ENCODE assay signal across 1 cellular context in the genomic region with DNA sequence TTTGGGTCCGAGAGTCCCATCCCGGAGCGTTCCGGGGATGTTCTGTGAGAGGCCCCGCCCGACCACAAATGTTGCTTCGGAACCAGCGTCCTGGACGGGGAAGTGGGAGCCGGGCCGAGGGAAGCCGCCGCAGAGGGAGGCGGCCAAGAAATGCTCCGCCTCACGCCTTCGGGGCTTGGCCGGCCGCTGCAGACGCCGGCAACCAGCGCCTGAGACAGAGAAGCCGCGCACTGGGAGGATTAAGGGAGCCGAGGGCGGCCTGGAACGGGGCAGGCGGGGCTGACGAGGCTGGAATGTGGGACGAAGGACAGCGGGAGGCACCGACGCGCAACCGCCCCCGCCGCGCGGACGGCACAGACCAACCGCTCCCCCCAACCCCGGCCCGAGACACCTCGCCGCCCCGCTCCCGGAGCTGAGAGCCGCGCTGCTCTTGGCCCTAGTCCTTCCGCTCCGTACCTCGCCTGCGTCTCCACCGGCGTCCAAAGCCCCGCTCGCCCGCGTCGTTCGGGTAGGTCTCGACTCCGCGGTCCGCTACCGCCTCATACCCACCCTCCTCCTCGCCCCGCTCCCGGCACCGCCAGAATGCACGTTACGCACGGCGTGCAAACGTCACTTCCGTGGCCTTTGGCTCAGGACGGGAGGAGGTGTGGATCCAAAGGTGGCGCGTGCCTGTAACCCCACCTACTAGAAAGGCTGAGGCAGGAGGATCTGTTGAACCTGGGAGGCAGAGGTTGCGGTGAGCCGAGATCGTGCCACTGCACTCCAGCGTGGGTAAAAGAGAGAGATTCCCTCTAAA.
A peak's percentile ranks its signal among the peaks of the same experiment; 100 is the strongest.
TF ChIP-seq lines count a peak whose summit lies in the region.

No MANE protein-coding gene starts in this region.

TF ChIP-seq in K562, 482 proteins besides CTCF, POLR2A, EP300 and RAD21 (continued from another document and continues in another):
- TF ChIP-seq, protein P1, sequence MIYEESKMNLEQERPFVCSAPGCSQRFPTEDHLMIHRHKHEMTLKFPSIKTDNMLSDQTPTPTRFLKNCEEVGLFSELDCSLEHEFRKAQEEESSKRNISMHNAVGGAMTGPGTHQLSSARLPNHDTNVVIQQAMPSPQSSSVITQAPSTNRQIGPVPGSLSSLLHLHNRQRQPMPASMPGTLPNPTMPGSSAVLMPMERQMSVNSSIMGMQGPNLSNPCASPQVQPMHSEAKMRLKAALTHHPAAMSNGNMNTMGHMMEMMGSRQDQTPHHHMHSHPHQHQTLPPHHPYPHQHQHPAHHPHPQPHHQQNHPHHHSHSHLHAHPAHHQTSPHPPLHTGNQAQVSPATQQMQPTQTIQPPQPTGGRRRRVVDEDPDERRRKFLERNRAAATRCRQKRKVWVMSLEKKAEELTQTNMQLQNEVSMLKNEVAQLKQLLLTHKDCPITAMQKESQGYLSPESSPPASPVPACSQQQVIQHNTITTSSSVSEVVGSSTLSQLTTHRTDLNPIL (CRISPR knock-in tag; IDR thresholded peaks at IDR 0.05) = no peak
- TF ChIP-seq RERE (CRISPR knock-in tag; IDR thresholded peaks at IDR 0.05; ENCODE audit: borderline replicate concordance) = no peak
- TF ChIP-seq SRSF9 (IDR thresholded peaks at IDR 0.05; ENCODE audit: borderline replicate concordance, low read depth, low read length) = no peak
- peak; percentile 89 for TF ChIP-seq BRD9 (IDR thresholded peaks at IDR 0.05; ENCODE audit: low read depth, partially characterized antibody)
- TF ChIP-seq NFE2 (IDR thresholded peaks at IDR 0.05; ENCODE audit: low read depth) = no peak
- no peak for TF ChIP-seq NR2F6 (CRISPR knock-in tag; IDR thresholded peaks at IDR 0.05)
- no peak for TF ChIP-seq SNIP1 (IDR thresholded peaks at IDR 0.05; ENCODE audit: low read depth)
- TF ChIP-seq EWSR1 (IDR thresholded peaks at IDR 0.05; ENCODE audit: borderline replicate concordance, low read depth, partially characterized antibody) = no peak
- TF ChIP-seq, protein P2, sequence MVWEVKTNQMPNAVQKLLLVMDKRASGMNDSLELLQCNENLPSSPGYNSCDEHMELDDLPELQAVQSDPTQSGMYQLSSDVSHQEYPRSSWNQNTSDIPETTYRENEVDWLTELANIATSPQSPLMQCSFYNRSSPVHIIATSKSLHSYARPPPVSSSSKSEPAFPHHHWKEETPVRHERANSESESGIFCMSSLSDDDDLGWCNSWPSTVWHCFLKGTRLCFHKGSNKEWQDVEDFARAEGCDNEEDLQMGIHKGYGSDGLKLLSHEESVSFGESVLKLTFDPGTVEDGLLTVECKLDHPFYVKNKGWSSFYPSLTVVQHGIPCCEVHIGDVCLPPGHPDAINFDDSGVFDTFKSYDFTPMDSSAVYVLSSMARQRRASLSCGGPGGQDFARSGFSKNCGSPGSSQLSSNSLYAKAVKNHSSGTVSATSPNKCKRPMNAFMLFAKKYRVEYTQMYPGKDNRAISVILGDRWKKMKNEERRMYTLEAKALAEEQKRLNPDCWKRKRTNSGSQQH (CRISPR knock-in tag; IDR thresholded peaks at IDR 0.05) = 0 out of 2 replicates have a peak, but pooled peaks have one; percentile 57
- TF ChIP-seq, protein P3, sequence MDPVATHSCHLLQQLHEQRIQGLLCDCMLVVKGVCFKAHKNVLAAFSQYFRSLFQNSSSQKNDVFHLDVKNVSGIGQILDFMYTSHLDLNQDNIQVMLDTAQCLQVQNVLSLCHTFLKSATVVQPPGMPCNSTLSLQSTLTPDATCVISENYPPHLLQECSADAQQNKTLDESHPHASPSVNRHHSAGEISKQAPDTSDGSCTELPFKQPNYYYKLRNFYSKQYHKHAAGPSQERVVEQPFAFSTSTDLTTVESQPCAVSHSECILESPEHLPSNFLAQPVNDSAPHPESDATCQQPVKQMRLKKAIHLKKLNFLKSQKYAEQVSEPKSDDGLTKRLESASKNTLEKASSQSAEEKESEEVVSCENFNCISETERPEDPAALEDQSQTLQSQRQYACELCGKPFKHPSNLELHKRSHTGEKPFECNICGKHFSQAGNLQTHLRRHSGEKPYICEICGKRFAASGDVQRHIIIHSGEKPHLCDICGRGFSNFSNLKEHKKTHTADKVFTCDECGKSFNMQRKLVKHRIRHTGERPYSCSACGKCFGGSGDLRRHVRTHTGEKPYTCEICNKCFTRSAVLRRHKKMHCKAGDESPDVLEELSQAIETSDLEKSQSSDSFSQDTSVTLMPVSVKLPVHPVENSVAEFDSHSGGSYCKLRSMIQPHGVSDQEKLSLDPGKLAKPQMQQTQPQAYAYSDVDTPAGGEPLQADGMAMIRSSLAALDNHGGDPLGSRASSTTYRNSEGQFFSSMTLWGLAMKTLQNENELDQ (CRISPR knock-in tag; IDR thresholded peaks at IDR 0.05; ENCODE audit: borderline replicate concordance) = no peak
- no peak for TF ChIP-seq FOXJ3 (CRISPR knock-in tag; IDR thresholded peaks at IDR 0.05)
- no peak for TF ChIP-seq ELK1 (CRISPR knock-in tag; IDR thresholded peaks at IDR 0.05)
- TF ChIP-seq, protein P4, sequence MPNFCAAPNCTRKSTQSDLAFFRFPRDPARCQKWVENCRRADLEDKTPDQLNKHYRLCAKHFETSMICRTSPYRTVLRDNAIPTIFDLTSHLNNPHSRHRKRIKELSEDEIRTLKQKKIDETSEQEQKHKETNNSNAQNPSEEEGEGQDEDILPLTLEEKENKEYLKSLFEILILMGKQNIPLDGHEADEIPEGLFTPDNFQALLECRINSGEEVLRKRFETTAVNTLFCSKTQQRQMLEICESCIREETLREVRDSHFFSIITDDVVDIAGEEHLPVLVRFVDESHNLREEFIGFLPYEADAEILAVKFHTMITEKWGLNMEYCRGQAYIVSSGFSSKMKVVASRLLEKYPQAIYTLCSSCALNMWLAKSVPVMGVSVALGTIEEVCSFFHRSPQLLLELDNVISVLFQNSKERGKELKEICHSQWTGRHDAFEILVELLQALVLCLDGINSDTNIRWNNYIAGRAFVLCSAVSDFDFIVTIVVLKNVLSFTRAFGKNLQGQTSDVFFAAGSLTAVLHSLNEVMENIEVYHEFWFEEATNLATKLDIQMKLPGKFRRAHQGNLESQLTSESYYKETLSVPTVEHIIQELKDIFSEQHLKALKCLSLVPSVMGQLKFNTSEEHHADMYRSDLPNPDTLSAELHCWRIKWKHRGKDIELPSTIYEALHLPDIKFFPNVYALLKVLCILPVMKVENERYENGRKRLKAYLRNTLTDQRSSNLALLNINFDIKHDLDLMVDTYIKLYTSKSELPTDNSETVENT (CRISPR knock-in tag; IDR thresholded peaks at IDR 0.05) = peak; percentile 78
- no peak for TF ChIP-seq ZMIZ1 (IDR thresholded peaks at IDR 0.05; ENCODE audit: low read depth in 2 of 2, low read length in 2 of 2)
- no peak for TF ChIP-seq ZNF224 (CRISPR knock-in tag; IDR thresholded peaks at IDR 0.05)
- no peak for TF ChIP-seq RBM22 (IDR thresholded peaks at IDR 0.05; ENCODE audit: low read depth, low read length, poor library complexity, severe bottlenecking)
- no peak for TF ChIP-seq ZNF395 (CRISPR knock-in tag; IDR thresholded peaks at IDR 0.05)
- no peak for TF ChIP-seq CSDE1 (IDR thresholded peaks at IDR 0.05)
- TF ChIP-seq, protein P5, sequence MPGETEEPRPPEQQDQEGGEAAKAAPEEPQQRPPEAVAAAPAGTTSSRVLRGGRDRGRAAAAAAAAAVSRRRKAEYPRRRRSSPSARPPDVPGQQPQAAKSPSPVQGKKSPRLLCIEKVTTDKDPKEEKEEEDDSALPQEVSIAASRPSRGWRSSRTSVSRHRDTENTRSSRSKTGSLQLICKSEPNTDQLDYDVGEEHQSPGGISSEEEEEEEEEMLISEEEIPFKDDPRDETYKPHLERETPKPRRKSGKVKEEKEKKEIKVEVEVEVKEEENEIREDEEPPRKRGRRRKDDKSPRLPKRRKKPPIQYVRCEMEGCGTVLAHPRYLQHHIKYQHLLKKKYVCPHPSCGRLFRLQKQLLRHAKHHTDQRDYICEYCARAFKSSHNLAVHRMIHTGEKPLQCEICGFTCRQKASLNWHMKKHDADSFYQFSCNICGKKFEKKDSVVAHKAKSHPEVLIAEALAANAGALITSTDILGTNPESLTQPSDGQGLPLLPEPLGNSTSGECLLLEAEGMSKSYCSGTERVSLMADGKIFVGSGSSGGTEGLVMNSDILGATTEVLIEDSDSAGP (CRISPR knock-in tag; IDR thresholded peaks at IDR 0.05) = no peak
- TF ChIP-seq SP2 (IDR thresholded peaks at IDR 0.05; ENCODE audit: extremely low read depth, low read depth, low read length, poor library complexity, severe bottlenecking) = no peak
- TF ChIP-seq ZBED1 (IDR thresholded peaks at IDR 0.05) = peak; percentile 32; the same call in 1 of the 2 replicates
- TF ChIP-seq, protein P6, sequence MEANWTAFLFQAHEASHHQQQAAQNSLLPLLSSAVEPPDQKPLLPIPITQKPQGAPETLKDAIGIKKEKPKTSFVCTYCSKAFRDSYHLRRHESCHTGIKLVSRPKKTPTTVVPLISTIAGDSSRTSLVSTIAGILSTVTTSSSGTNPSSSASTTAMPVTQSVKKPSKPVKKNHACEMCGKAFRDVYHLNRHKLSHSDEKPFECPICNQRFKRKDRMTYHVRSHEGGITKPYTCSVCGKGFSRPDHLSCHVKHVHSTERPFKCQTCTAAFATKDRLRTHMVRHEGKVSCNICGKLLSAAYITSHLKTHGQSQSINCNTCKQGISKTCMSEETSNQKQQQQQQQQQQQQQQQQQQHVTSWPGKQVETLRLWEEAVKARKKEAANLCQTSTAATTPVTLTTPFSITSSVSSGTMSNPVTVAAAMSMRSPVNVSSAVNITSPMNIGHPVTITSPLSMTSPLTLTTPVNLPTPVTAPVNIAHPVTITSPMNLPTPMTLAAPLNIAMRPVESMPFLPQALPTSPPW (CRISPR knock-in tag; IDR thresholded peaks at IDR 0.05) = peak; percentile 92
- no peak for TF ChIP-seq GTF2F1 (IDR thresholded peaks at IDR 0.05; ENCODE audit: low read depth, low read length)
- no peak for TF ChIP-seq XRCC3 (IDR thresholded peaks at IDR 0.05)
- TF ChIP-seq ETV6 (IDR thresholded peaks at IDR 0.05; ENCODE audit: borderline replicate concordance in 1 of 2, low read depth in 2 of 2, low read length in 1 of 2) = no peak
- no peak for TF ChIP-seq ETV6 (CRISPR knock-in tag; IDR thresholded peaks at IDR 0.05; ENCODE audit: borderline replicate concordance)
